ENCODE assay signal across 13 cellular contexts in the genomic region with DNA sequence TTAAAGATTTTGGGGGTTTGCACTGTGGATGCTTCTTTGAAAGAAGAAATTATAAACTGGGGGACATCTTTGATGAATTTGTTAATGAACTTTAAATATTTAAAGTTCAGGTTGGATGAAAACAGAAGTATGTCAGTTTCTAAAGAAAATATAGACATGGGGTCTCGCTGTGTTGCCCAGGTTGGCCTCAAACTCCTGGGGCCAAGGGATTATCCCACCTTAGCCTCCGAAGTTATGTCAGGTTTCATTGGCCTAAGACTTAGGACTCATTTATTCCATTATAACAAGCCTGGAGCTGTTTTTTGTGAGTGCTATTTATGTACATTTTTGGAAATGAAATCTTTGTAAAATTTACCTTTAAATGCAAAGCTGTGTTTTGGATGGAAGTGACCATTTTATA. TPM values are rescaled to one million over a fixed set of nuclear protein-coding genes. Genes with fewer than 3 reads are reported as not detected.
DNase-seq lines count a peak whose midpoint lies in the region; ATAC-seq and TF ChIP-seq lines count a peak whose summit lies in the region.
"Had no signal": no experiment of that assay in that cellular context is flagged by ENCODE, and none has a peak within 500 bp of the region (broad histone marks: within the 10 kb centered on the region; RNA-seq: fewer than 3 reads in every experiment).

No MANE protein-coding gene starts in this region.

- peaks cover 11 to 34% (median 31%) of the 10 kb centered on the region in 4 donors for H3K4me1 Mint-ChIP-seq in naive thymus-derived CD8-positive, alpha-beta T cell

- no peak for TF ChIP-seq EP300 in sigmoid colon (IDR thresholded peaks at IDR 0.05)

- H2AFZ ChIP-seq in SU-DHL-6 (ENCODE audit: low read depth, low read length, severe bottlenecking): no peak overlapping the region

- peaks cover 87% of the 10 kb centered on the region for H3K4me1 ChIP-seq in left ventricle myocardium inferior
- peaks cover 5 to 61% (median 43%) of the 10 kb centered on the region in 5 donors for H3K4me1 ChIP-seq in subcutaneous abdominal adipose tissue (ENCODE audit: control insufficient read depth in 5 of 5, insufficient read depth in 5 of 5, low read length in 5 of 5)
- peaks cover 0 to 69% (median 52%) of the 10 kb centered on the region in 4 donors for H3K4me1 ChIP-seq in sigmoid colon

- H3K9ac ChIP-seq in SU-DHL-6 (ENCODE audit: low read length) (no peak overlapping the region), subcutaneous abdominal adipose tissue (ENCODE audit: low read length in 5 of 5) (peak overlapping the region in 4 of 5 donors; percentile 83 to 93 (median 91))

- H3K36me3 ChIP-seq in left ventricle myocardium inferior (no peaks in the 10 kb centered on the region), SU-DHL-6 (ENCODE audit: low read length) (no peaks in the 10 kb centered on the region; the same call in 1 of the 2 replicates), subcutaneous abdominal adipose tissue (ENCODE audit: control insufficient read depth in 5 of 5, insufficient read depth in 5 of 5, low read length in 5 of 5) (no peaks in the 10 kb centered on the region), sigmoid colon (no peaks in the 10 kb centered on the region)
- H3K36me3 ChIP-seq: neutrophil had no signal

- H3K36me3 Mint-ChIP-seq in naive thymus-derived CD8-positive, alpha-beta T cell: no peaks in the 10 kb centered on the region

- H3K79me2 ChIP-seq in SU-DHL-6 (ENCODE audit: insufficient read depth, low read length): peaks cover 48% of the 10 kb centered on the region

- intact Hi-C loops in left ventricle myocardium inferior (cut with micrococcal nuclease) (loop anchor here (5.0 kb wide), 1 partner anchor 119 kb away; the partner anchor contains the start of gene NEMP2), Right ventricle myocardium inferior (cut with DNase I) (no loop called here), sigmoid colon (cut with DNase I) (loop anchor here (10.0 kb wide), 1 partner anchor 867 kb away; the partner anchor contains the start of genes ORMDL1 and PMS1)

- no peak for DNase-seq in left ventricle myocardium inferior
- no peak for DNase-seq in Right ventricle myocardium inferior (ENCODE audit: missing footprints)
- DNase-seq in epithelial cell of proximal tubule (ENCODE audit: low read depth): no peak
- DNase-seq in naive thymus-derived CD8-positive, alpha-beta T cell: no peak
- DNase-seq in sigmoid colon: no peak
- no peak for DNase-seq in pons (ENCODE audit: low spot score)
- DNase-seq: MM.1S; NCI-H345; stimulated activated CD4-positive, alpha-beta T cell treated with anti-CD3 and anti-CD28 coated beads, Interleukin-15, amount 100 ng/mL, for 24 hours had no signal

- no peaks in the 10 kb centered on the region for H3K9me3 Mint-ChIP-seq in naive thymus-derived CD8-positive, alpha-beta T cell

- peak overlapping the region in 3 of 10 donors; percentile 6 to 61 (median 40) for H3K27ac Mint-ChIP-seq in naive thymus-derived CD8-positive, alpha-beta T cell

- H3K27me3 Mint-ChIP-seq in naive thymus-derived CD8-positive, alpha-beta T cell: no peaks in the 10 kb centered on the region

- H3K9me3 ChIP-seq in left ventricle myocardium inferior (replicated peaks) (no peaks in the 10 kb centered on the region), SU-DHL-6 (ENCODE audit: insufficient read depth, low read length) (no peaks in the 10 kb centered on the region), subcutaneous abdominal adipose tissue (ENCODE audit: control insufficient read depth in 5 of 5, low read length in 5 of 5) (no peaks in the 10 kb centered on the region), sigmoid colon (no peaks in the 10 kb centered on the region)
- H3K9me3 ChIP-seq: neutrophil had no signal

- no peaks in the 10 kb centered on the region for H3K9me2 ChIP-seq in SU-DHL-6 (replicated peaks; ENCODE audit: insufficient read depth, low read length)

- H3K27me3 ChIP-seq in left ventricle myocardium inferior (ENCODE audit: low read depth): no peaks in the 10 kb centered on the region
- no peaks in the 10 kb centered on the region for H3K27me3 ChIP-seq in SU-DHL-6 (ENCODE audit: low read length)
- H3K27me3 ChIP-seq in subcutaneous abdominal adipose tissue (ENCODE audit: control insufficient read depth in 5 of 5, insufficient read depth in 4 of 5, low read length in 5 of 5): no peaks in the 10 kb centered on the region
- no peaks in the 10 kb centered on the region for H3K27me3 ChIP-seq in sigmoid colon
- H3K27me3 ChIP-seq: neutrophil had no signal

- peaks cover 22% of the 10 kb centered on the region for H3F3A ChIP-seq in SU-DHL-6 (ENCODE audit: insufficient read depth)

- H4K20me1 ChIP-seq in SU-DHL-6 (ENCODE audit: low read depth, low read length): peaks cover 14% of the 10 kb centered on the region

- peak overlapping the region in 5 of 10 donors; percentile 13 to 70 (median 22) for H3K4me3 Mint-ChIP-seq in naive thymus-derived CD8-positive, alpha-beta T cell
- H3K4me3 Mint-ChIP-seq: CD14-positive monocyte had no signal

- peak overlapping the region; percentile 73 for H3K4me2 ChIP-seq in SU-DHL-6 (ENCODE audit: low read depth, low read length, poor library complexity, severe bottlenecking)

- H3K4me3 ChIP-seq in left ventricle myocardium inferior (peak overlapping the region; percentile 94), SU-DHL-6 (ENCODE audit: insufficient read depth, low read length, poor library complexity, severe bottlenecking) (no peak overlapping the region), epithelial cell of proximal tubule (ENCODE audit: low read depth, low read length) (peak overlapping the region; percentile 7), subcutaneous abdominal adipose tissue (ENCODE audit: low read depth in 1 of 5, low read length in 5 of 5) (peak overlapping the region in 2 of 5 donors; percentile 22 to 28), sigmoid colon (no peak overlapping the region)

- H3K27ac ChIP-seq in left ventricle myocardium inferior (replicated peaks) (peak overlapping the region; percentile 98), SU-DHL-6 (ENCODE audit: low read depth, low read length) (no peak overlapping the region), subcutaneous abdominal adipose tissue (ENCODE audit: low read depth, low read length) (peak overlapping the region; percentile 91), sigmoid colon (no peak overlapping the region)

- no peak for ATAC-seq in Right ventricle myocardium inferior
- ATAC-seq in naive thymus-derived CD8-positive, alpha-beta T cell: no peak

- POLR2A ChIA-PET in naive thymus-derived CD8-positive, alpha-beta T cell (lab: Charles Lee): interaction anchor here (0.7 to 0.9 kb wide), 2 partner anchors 24 kb away, joined by 3 read pairs; no protein-coding TSS in a partner anchor

- WGBS in sigmoid colon, 2 donors: 84 to 87% methylated on average over 2 of the region's 2 CpGs

- no peak for TF ChIP-seq POLR2A in sigmoid colon (IDR thresholded peaks at IDR 0.05)

- TF ChIP-seq CTCF in left ventricle myocardium inferior (IDR thresholded peaks at IDR 0.05; ENCODE audit: borderline replicate concordance) (no peak), SU-DHL-6 (IDR thresholded peaks at IDR 0.05; ENCODE audit: insufficient read depth, low read length, poor library complexity, severe bottlenecking) (no peak), epithelial cell of proximal tubule (conservative IDR thresholded peaks at IDR 0.05; ENCODE audit: low read depth, low read length) (no peak), sigmoid colon (IDR thresholded peaks at IDR 0.05) (no peak)

RNA-seq across cellular contexts. Expression of gene NAB1, which starts 2.5 kb away (rescaled TPM):
- total RNA-seq in left ventricle myocardium inferior (30.2 TPM), Right ventricle myocardium inferior (27.5 TPM), epithelial cell of proximal tubule (10.0 and 19.5 TPM in 2 replicates), sigmoid colon (100 to 1,000 TPM in 1 of 4 donors, 10 to 100 TPM in 3; 53.7 to 102 (median 66.7) TPM)
- total RNA-seq in naive thymus-derived CD8-positive, alpha-beta T cell: 10 to 100 TPM; 20.1 to 24.3 TPM
- 1 to 10 TPM; 2.7 to 4.3 (median 3.7) TPM for polyA plus RNA-seq in naive thymus-derived CD8-positive, alpha-beta T cell
- polyA plus RNA-seq in sigmoid colon: 10 to 100 TPM in 2 of 3 donors, 1 to 10 TPM in 1; 8.4 to 13.9 (median 13.6) TPM

Comparison
In these comparisons a context has a peak if more than half of its experiments do, and no peak if none do; other contexts are left out.
1. H3K27ac ChIP-seq: peak in left ventricle myocardium inferior (single experiment) and subcutaneous abdominal adipose tissue (single experiment); none in SU-DHL-6 (single experiment) and sigmoid colon (0 of 4).
2. H3K4me3 ChIP-seq: peak in left ventricle myocardium inferior (single experiment) and epithelial cell of proximal tubule (single experiment); none in SU-DHL-6 (single experiment) and sigmoid colon (0 of 4).